In genomic region chr9:91126761-91127420, GRCh38 we compare ENCODE assay signal across 17 cellular contexts.
DNase-seq lines count a peak whose midpoint lies in the region; ATAC-seq and TF ChIP-seq lines count a peak whose summit lies in the region.
"Had no signal": no experiment of that assay in that cellular context is flagged by ENCODE, and none has a peak within 500 bp of the region (broad histone marks: within the 10 kb centered on the region; RNA-seq: fewer than 3 reads in every experiment).

No MANE protein-coding gene starts in this region.

- no peak for ATAC-seq in GM18867 (IDR thresholded peaks at IDR 0.05; ENCODE audit: unreplicated experiment)
- no peak for ATAC-seq in left colon
- ATAC-seq: psoas muscle, Right ventricle myocardium inferior had no signal

- H3K4me3 ChIP-seq in adipocyte (ENCODE audit: low read length) (no peak overlapping the region), trophoblast cell (ENCODE audit: low read depth, low read length) (no peak overlapping the region), A673 (ENCODE audit: low read depth, low read length, poor library complexity, severe bottlenecking) (no peak overlapping the region), breast epithelium (no peak overlapping the region)
- H3K4me3 ChIP-seq: psoas muscle, skin epidermis had no signal

- no peak overlapping the region for H2BK5ac ChIP-seq in trophoblast cell (ENCODE audit: low read depth, low read length, poor library complexity)

- H3K4ac ChIP-seq in trophoblast cell (ENCODE audit: low read depth, low read length) = no peak overlapping the region

- no peak for TF ChIP-seq CTCF in A673 (conservative IDR thresholded peaks at IDR 0.05; ENCODE audit: low read depth, low read length)
- TF ChIP-seq CTCF in breast epithelium (IDR thresholded peaks at IDR 0.05) = no peak

- no peak overlapping the region for H2BK120ac ChIP-seq in trophoblast cell (ENCODE audit: insufficient read depth, low read length, poor library complexity)

- no TSS peak for BruUV-seq in A673 (replicated peaks; lab: Mats Ljungman, UMichigan)

- no peak overlapping the region for H3K14ac ChIP-seq in trophoblast cell (ENCODE audit: low read length)

- peaks cover 9% of the 10 kb centered on the region for H3K9me3 ChIP-seq in adipocyte (ENCODE audit: control insufficient read depth, low read length)
- H3K9me3 ChIP-seq in trophoblast cell (ENCODE audit: insufficient read depth, low read depth, low read length) = no peaks in the 10 kb centered on the region
- no peaks in the 10 kb centered on the region for H3K9me3 ChIP-seq in A673 (ENCODE audit: low read depth, low read length, poor library complexity, severe bottlenecking)
- no peaks in the 10 kb centered on the region for H3K9me3 ChIP-seq in breast epithelium

- no peak overlapping the region for H3K18ac ChIP-seq in trophoblast cell (ENCODE audit: low read length)

- no peak overlapping the region for H2AK5ac ChIP-seq in trophoblast cell (ENCODE audit: low read length)

- no peak overlapping the region for H3K27ac ChIP-seq in trophoblast cell (ENCODE audit: low read depth, low read length)
- H3K27ac ChIP-seq in A673 (ENCODE audit: low read depth, low read length, poor library complexity, severe bottlenecking) = no peak overlapping the region
- no peak overlapping the region for H3K27ac ChIP-seq in breast epithelium
- H3K27ac ChIP-seq: psoas muscle, skin epidermis had no signal

- no peaks in the 10 kb centered on the region for H3K36me3 ChIP-seq in adipocyte (ENCODE audit: control insufficient read depth, insufficient read depth, low read length, severe bottlenecking)
- no peaks in the 10 kb centered on the region for H3K36me3 ChIP-seq in trophoblast cell (ENCODE audit: control insufficient read depth in 1 of 2, insufficient read depth in 2 of 2, low read length in 2 of 2)
- no peaks in the 10 kb centered on the region for H3K36me3 ChIP-seq in A673 (ENCODE audit: insufficient read depth, low read length, poor library complexity, severe bottlenecking)
- H3K36me3 ChIP-seq in breast epithelium = no peaks in the 10 kb centered on the region

- DNase-seq in H4 (ENCODE audit: low spot score) (peak; percentile 33), adipocyte (ENCODE audit: low read depth) (peak; percentile 51), fibroblast of peridontal ligament (ENCODE audit: extremely low read depth) (peak; percentile 67), trophoblast cell (peak; percentile 56 to 82), left colon (no peak), A673 (ENCODE audit: low spot score) (no peak), breast epithelium (ENCODE audit: low spot score in 2 of 2) (no peak)
- DNase-seq: activated B cell treated with CpG ODN at 0.5 μM for 24 hours; aorta; CD8-positive, alpha-beta memory T cell; GDM1; NCI-H1417 treated with DMSO at 0.1 percent for 48 hours; NCI-H446 treated with DMSO at 0.1 percent for 48 hours; psoas muscle had no signal

- H3K27me3 ChIP-seq in adipocyte (replicated peaks; ENCODE audit: control insufficient read depth, insufficient read depth, low read length) (no peaks in the 10 kb centered on the region), trophoblast cell (ENCODE audit: insufficient read depth, low read length) (no peaks in the 10 kb centered on the region), A673 (replicated peaks; ENCODE audit: insufficient read depth, low read depth, low read length, poor library complexity) (no peaks in the 10 kb centered on the region), breast epithelium (no peaks in the 10 kb centered on the region)

- no peak overlapping the region for H3K4me2 ChIP-seq in trophoblast cell (ENCODE audit: low read length)

- H3K23ac ChIP-seq in trophoblast cell (ENCODE audit: low read length) = no peak overlapping the region

- intact Hi-C loops in left colon (cut with DNase I, micrococcal nuclease) (no loop called here), A673 (cut with micrococcal nuclease; ENCODE audit: unreplicated experiment) (no loop called here), breast epithelium (cut with DNase I; ENCODE audit: low total_unique reads) (no loop called here)

- WGBS in trophoblast cell (ENCODE audit: extremely low coverage, insufficient coverage, insufficient read length) = no CpG with 5 or more reads among the region's 10 CpGs

- H3K4me1 ChIP-seq in adipocyte (ENCODE audit: control insufficient read depth, insufficient read depth, low read length) = peaks cover 14% of the 10 kb centered on the region
- peaks cover 3 to 5% of the 10 kb centered on the region in 2 experiments for H3K4me1 ChIP-seq in trophoblast cell (ENCODE audit: control insufficient read depth in 1 of 2, insufficient read depth in 2 of 2, low read length in 2 of 2)
- no peaks in the 10 kb centered on the region for H3K4me1 ChIP-seq in A673 (ENCODE audit: insufficient read depth, low read length, poor library complexity, severe bottlenecking)
- no peaks in the 10 kb centered on the region for H3K4me1 ChIP-seq in breast epithelium
- H3K4me1 ChIP-seq: psoas muscle had no signal

- H4K12ac ChIP-seq in trophoblast cell (ENCODE audit: low read depth, low read length) = no peak overlapping the region

- no peak for TF ChIP-seq POLR2A in breast epithelium (IDR thresholded peaks at IDR 0.05)

- no peak overlapping the region for H2BK12ac ChIP-seq in trophoblast cell (ENCODE audit: low read length)

- CTCF ChIA-PET in A673 (lab: Charles Lee) = no interaction called here

- no peak overlapping the region for H4K8ac ChIP-seq in trophoblast cell (ENCODE audit: low read depth, low read length)

- POLR2A ChIA-PET in A673 (lab: Charles Lee; ENCODE audit: low non-redundant PET) = no interaction called here

- no peaks in the 10 kb centered on the region for H3K79me1 ChIP-seq in trophoblast cell (ENCODE audit: low read length)

- no peak overlapping the region for H4K91ac ChIP-seq in trophoblast cell (ENCODE audit: low read depth, low read length)

- H2AFZ ChIP-seq in trophoblast cell (ENCODE audit: insufficient read depth, low read length, poor library complexity) = no peak overlapping the region

- H3K79me2 ChIP-seq in trophoblast cell (ENCODE audit: control insufficient read depth, insufficient read depth, low read length, poor library complexity) = no peaks in the 10 kb centered on the region

- no peak overlapping the region for H3K9ac ChIP-seq in adipocyte (ENCODE audit: low read length)
- H3K9ac ChIP-seq in trophoblast cell (ENCODE audit: low read length) = no peak overlapping the region

Comparison
In these comparisons a context has a peak if more than half of its experiments do, and no peak if none do; other contexts are left out.
1. DNase-seq: peak in H4 (single experiment), adipocyte (single experiment), fibroblast of peridontal ligament (single experiment) and trophoblast cell (2 of 2); none in left colon (0 of 2), A673 (single experiment) and breast epithelium (0 of 2).